Comparison of ENCODE assay signal across 9 cellular contexts in the genomic region with DNA sequence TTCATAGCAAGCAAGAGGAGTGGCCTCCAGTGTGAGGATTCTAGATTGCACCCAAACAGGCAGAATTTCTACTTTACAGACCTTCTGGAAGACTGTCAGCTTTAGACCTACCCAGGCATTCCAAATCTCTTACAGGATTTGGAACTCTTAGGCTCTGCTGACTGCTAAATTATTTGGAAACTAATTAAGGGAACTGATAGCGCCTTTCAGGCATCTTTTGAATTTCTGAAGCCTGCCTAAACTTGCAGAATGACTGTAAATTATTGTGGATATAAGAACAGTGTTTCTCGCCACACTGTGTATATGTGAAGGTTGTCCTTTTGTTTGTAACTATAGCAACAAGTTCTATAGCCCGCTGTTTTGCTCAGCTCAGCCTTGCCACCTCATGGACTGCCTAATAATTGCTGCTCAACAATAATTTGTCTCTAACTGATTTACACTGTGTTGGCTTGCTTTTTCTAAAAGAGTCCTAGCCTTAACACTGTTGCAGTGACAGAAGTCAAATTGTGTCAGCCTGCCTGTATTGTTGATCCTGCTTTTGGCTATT. TPM values are rescaled to one million over a fixed set of nuclear protein-coding genes. Genes with fewer than 3 reads are reported as not detected.
A peak's percentile ranks its signal among the peaks of the same experiment; 100 is the strongest.
DNase-seq lines count a peak whose midpoint lies in the region; ATAC-seq and TF ChIP-seq lines count a peak whose summit lies in the region.
"Not testable (repeated sequence)": the region's sequence is repeated elsewhere in the genome, so short reads cannot be mapped to it uniquely, and the experiment has no call there.
"Had no signal": no experiment of that assay in that cellular context is flagged by ENCODE, and none has a peak within 500 bp of the region (broad histone marks: within the 10 kb centered on the region; RNA-seq: fewer than 3 reads in every experiment).

No MANE protein-coding gene starts in this region.

- not testable (repeated sequence) for TF ChIP-seq POLR2A in suprapubic skin (IDR thresholded peaks at IDR 0.05)

- H3K4me1 Mint-ChIP-seq in activated naive CD8-positive, alpha-beta T cell treated with anti-CD3 and anti-CD28 coated beads, Interleukin-2, amount 50 U/mL, for 24 hours, result peaks cover 23% of the 10 kb centered on the region

- not testable (repeated sequence) for H3K36me3 ChIP-seq in lower lobe of right lung, suprapubic skin

- H3K4me3 ChIP-seq in lower lobe of right lung, suprapubic skin: not testable (repeated sequence)

- TF ChIP-seq CTCF in lower lobe of right lung (IDR thresholded peaks at IDR 0.05); suprapubic skin (IDR thresholded peaks at IDR 0.05): not testable (repeated sequence)

- WGBS in suprapubic skin, result 76% methylated on average over 2 of the region's 3 CpGs

- H3K9me3 ChIP-seq in lower lobe of right lung, suprapubic skin: not testable (repeated sequence)

- TF ChIP-seq EP300 in suprapubic skin (IDR thresholded peaks at IDR 0.05), result not testable (repeated sequence)

- H3K9me3 Mint-ChIP-seq in activated naive CD8-positive, alpha-beta T cell treated with anti-CD3 and anti-CD28 coated beads, Interleukin-2, amount 50 U/mL, for 24 hours, result not testable (repeated sequence)

- peak; percentile 37 for ATAC-seq in GM18499 (IDR thresholded peaks at IDR 0.05; ENCODE audit: insufficient read depth, unreplicated experiment)
- peak; percentile 36 for ATAC-seq in GM21360 (IDR thresholded peaks at IDR 0.05; ENCODE audit: unreplicated experiment)
- ATAC-seq in HG02840 (IDR thresholded peaks at IDR 0.05; ENCODE audit: low FRiP score, unreplicated experiment), result peak; percentile 41
- ATAC-seq in HG03432 (IDR thresholded peaks at IDR 0.05; ENCODE audit: unreplicated experiment), result peak; percentile 53
- not testable (repeated sequence) for ATAC-seq in activated naive CD8-positive, alpha-beta T cell treated with anti-CD3 and anti-CD28 coated beads, Interleukin-2, amount 50 U/mL, for 24 hours
- ATAC-seq in lower lobe of right lung, result peak; percentile 36 to 78

- intact Hi-C loops in lower lobe of right lung (cut with DNase I), result not testable (repeated sequence)

- H3K27ac ChIP-seq in lower lobe of right lung, result not testable (repeated sequence)
- peak overlapping the region; percentile 67 for H3K27ac ChIP-seq in suprapubic skin

- H3K4me3 Mint-ChIP-seq in activated naive CD8-positive, alpha-beta T cell treated with anti-CD3 and anti-CD28 coated beads, Interleukin-2, amount 50 U/mL, for 24 hours, result not testable (repeated sequence)

- not testable (repeated sequence) for H3K27me3 ChIP-seq in lower lobe of right lung (ENCODE audit: low read depth); suprapubic skin

- H3K27me3 Mint-ChIP-seq in activated naive CD8-positive, alpha-beta T cell treated with anti-CD3 and anti-CD28 coated beads, Interleukin-2, amount 50 U/mL, for 24 hours, result not testable (repeated sequence)

- not testable (repeated sequence) for H3K36me3 Mint-ChIP-seq in activated naive CD8-positive, alpha-beta T cell treated with anti-CD3 and anti-CD28 coated beads, Interleukin-2, amount 50 U/mL, for 24 hours (ENCODE audit: low read depth)

- DNase-seq in NOMO-1 treated with DMSO at 0.1 percent for 48 hours (lab: John Stamatoyannopoulos, UW; ENCODE audit: unreplicated experiment), result peak; percentile 24
- DNase-seq in activated naive CD8-positive, alpha-beta T cell treated with anti-CD3 and anti-CD28 coated beads, Interleukin-2, amount 50 U/mL, for 24 hours; lower lobe of right lung; suprapubic skin (ENCODE audit: low spot score in 2 of 2): not testable (repeated sequence)

- H3K4me1 ChIP-seq in lower lobe of right lung, result not testable (repeated sequence)
- peaks cover 14% of the 10 kb centered on the region for H3K4me1 ChIP-seq in suprapubic skin

- peak overlapping the region; percentile 30 for H3K27ac Mint-ChIP-seq in activated naive CD8-positive, alpha-beta T cell treated with anti-CD3 and anti-CD28 coated beads, Interleukin-2, amount 50 U/mL, for 24 hours

RNA-seq across cellular contexts. Expression of a gene that starts 32.6 kb away (rescaled TPM):
- 17.3 TPM for total RNA-seq in lower lobe of right lung
- 10 to 100 TPM; 13.7 to 65.1 (median 15.7) TPM for total RNA-seq in suprapubic skin

RNA-seq across cellular contexts. Expression of a gene that starts 44.6 kb away (rescaled TPM):
- total RNA-seq in lower lobe of right lung (33.0 TPM), suprapubic skin (1 to 10 TPM; 6.2 to 9.2 (median 8.2) TPM)
- total RNA-seq: H4 had no signal
